Comparison of ENCODE assay signal across 8 cellular contexts in the genomic region with DNA sequence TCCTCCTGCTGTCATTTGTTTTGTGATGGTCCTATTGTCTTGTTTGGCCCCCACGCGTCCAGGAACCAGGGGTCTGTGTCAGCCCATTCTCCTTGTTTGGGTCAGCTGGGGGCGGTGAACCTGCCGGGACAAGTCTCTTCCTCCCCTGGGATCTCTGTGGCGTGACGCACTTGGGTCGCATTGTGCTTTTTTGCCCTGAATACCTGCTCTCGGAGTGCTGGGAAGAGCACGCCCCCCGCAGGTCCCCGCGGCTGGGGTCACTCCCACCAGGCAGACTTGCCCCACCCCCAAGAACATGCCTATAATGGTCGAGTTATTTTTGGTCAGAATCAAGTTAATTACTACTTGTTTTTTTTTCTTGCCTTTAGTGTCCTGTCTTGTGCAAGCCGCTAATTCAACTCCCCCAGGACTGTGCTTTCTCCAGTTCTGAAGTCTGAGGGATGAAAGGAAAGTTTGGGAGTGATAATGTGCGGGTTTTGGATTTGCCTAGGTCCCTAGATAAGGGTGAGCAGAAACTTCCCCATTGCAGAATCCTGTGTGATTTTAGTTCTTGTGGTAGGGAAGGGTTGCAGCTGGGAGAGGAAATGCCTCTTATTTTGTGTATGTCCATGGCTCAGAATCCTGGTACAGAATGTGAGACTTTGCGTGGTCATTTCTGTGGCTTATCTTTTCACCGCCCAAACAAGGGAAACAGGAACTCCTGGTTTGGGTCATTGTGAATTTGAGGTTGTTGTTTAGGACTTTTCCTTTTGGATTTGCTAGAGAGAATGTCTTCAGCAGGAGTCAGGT. TPM values are rescaled to one million over a fixed set of nuclear protein-coding genes. Genes with fewer than 3 reads are reported as not detected.
DNase-seq lines count a peak whose midpoint lies in the region; ATAC-seq and TF ChIP-seq lines count a peak whose summit lies in the region.

No MANE protein-coding gene starts in this region.

- H3K9ac ChIP-seq in liver (ENCODE audit: low read depth in 1 of 2, low read length in 2 of 2), result peak overlapping the region; percentile 76 to 88

- H3K27ac ChIP-seq in RWPE1 (peak overlapping the region; percentile 78), liver (ENCODE audit: low read depth in 1 of 2, low read length in 2 of 2) (peak overlapping the region; percentile 76 to 80), temporal lobe (ENCODE audit: low read depth, low read length) (peak overlapping the region; percentile 91)

- no peak for TF ChIP-seq RAD21 in liver (IDR thresholded peaks at IDR 0.05)

- H3K4me3 Mint-ChIP-seq in chondrocyte (ENCODE audit: unreplicated experiment), result peak overlapping the region; percentile 88

- no peaks in the 10 kb centered on the region for H3K27me3 Mint-ChIP-seq in chondrocyte (ENCODE audit: low read depth)

- H3K4me1 Mint-ChIP-seq in chondrocyte (ENCODE audit: low read depth), result peaks cover 9% of the 10 kb centered on the region

- H3K4me1 ChIP-seq in liver (ENCODE audit: control insufficient read depth in 4 of 4, insufficient read depth in 4 of 4, low read length in 3 of 4), result peaks cover 0 to 16% (median 11%) of the 10 kb centered on the region in 4 donors

- no peaks in the 10 kb centered on the region for H3K9me3 ChIP-seq in liver (ENCODE audit: control insufficient read depth in 4 of 4, low read length in 3 of 4)

- WGBS in liver, result 6% methylated on average over 17 of the region's 17 CpGs

- no peaks in the 10 kb centered on the region for H3K36me3 Mint-ChIP-seq in chondrocyte (ENCODE audit: low read depth)

- ATAC-seq in HG03175 (IDR thresholded peaks at IDR 0.05; ENCODE audit: unreplicated experiment), result peak; percentile 9

- peak overlapping the region; percentile 71 to 95 (median 90) for H3K4me3 ChIP-seq in liver (ENCODE audit: low read depth in 1 of 3, low read length in 3 of 3)

- CTCF ChIA-PET in RWPE1 (lab: Yijun Ruan, JAX), result interaction anchor here (0.5 to 0.7 kb wide), 3 partner anchors 10 to 1155 kb away, joined by 3 to 5 read pairs (median 4); no protein-coding TSS in a partner anchor

- POLR2A ChIA-PET in RWPE1 (lab: Yijun Ruan, JAX; ENCODE audit: low non-redundant PET), result interaction anchor here (0.6 to 0.7 kb wide), 2 partner anchors 12 to 39 kb away, joined by 3 read pairs; no protein-coding TSS in a partner anchor

- peak; percentile 5 for DNase-seq in stimulated activated CD4-positive, alpha-beta T cell treated with anti-CD3 and anti-CD28 coated beads, Interleukin-4, amount 100 ng/mL, for 24 hours
- DNase-seq in stimulated activated CD4-positive, alpha-beta T cell treated with anti-CD3 and anti-CD28 coated beads, Interleukin-4, amount 100 ng/mL, for 1 hour, result no peak
- DNase-seq in RWPE1 (ENCODE audit: low spot score), result peak; percentile 36
- no peak for DNase-seq in chondrocyte (ENCODE audit: low spot score)
- no peak for DNase-seq in NCI-H187 (lab: John Stamatoyannopoulos, UW)

- no peaks in the 10 kb centered on the region for H3K9me3 Mint-ChIP-seq in chondrocyte (ENCODE audit: low read depth)

- H3K27ac Mint-ChIP-seq in chondrocyte (ENCODE audit: unreplicated experiment), result peak overlapping the region; percentile 41

- no peak for TF ChIP-seq CTCF in RWPE1 (conservative IDR thresholded peaks at IDR 0.05; ENCODE audit: low read depth)
- no peak for TF ChIP-seq CTCF in chondrocyte (IDR thresholded peaks at IDR 0.05)
- no peak for TF ChIP-seq CTCF in liver (IDR thresholded peaks at IDR 0.05; ENCODE audit: low read depth, low read length, missing input control)

- H3K27me3 ChIP-seq in liver (ENCODE audit: control insufficient read depth in 4 of 4, insufficient read depth in 4 of 4, low read length in 3 of 4), result no peaks in the 10 kb centered on the region

- peaks cover 0 to 2% (median 0%) of the 10 kb centered on the region in 4 donors for H3K36me3 ChIP-seq in liver (ENCODE audit: control insufficient read depth in 4 of 4, insufficient read depth in 3 of 4, low read depth in 1 of 4, low read length in 3 of 4)

TF ChIP-seq in liver, 16 proteins besides CTCF, POLR2A, EP300 and RAD21:
- TF ChIP-seq NR2F2 (IDR thresholded peaks at IDR 0.05) (no peak), FOXA2 (IDR thresholded peaks at IDR 0.05) (no peak), EGR1 (IDR thresholded peaks at IDR 0.05; ENCODE audit: low read depth in 2 of 2) (no peak), SP1 (IDR thresholded peaks at IDR 0.05) (no peak), RXRA (IDR thresholded peaks at IDR 0.05) (no peak)
- TF ChIP-seq, protein P1, sequence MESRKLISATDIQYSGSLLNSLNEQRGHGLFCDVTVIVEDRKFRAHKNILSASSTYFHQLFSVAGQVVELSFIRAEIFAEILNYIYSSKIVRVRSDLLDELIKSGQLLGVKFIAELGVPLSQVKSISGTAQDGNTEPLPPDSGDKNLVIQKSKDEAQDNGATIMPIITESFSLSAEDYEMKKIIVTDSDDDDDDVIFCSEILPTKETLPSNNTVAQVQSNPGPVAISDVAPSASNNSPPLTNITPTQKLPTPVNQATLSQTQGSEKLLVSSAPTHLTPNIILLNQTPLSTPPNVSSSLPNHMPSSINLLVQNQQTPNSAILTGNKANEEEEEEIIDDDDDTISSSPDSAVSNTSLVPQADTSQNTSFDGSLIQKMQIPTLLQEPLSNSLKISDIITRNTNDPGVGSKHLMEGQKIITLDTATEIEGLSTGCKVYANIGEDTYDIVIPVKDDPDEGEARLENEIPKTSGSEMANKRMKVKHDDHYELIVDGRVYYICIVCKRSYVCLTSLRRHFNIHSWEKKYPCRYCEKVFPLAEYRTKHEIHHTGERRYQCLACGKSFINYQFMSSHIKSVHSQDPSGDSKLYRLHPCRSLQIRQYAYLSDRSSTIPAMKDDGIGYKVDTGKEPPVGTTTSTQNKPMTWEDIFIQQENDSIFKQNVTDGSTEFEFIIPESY (IDR thresholded peaks at IDR 0.05), result no peak
- TF ChIP-seq, protein P2, sequence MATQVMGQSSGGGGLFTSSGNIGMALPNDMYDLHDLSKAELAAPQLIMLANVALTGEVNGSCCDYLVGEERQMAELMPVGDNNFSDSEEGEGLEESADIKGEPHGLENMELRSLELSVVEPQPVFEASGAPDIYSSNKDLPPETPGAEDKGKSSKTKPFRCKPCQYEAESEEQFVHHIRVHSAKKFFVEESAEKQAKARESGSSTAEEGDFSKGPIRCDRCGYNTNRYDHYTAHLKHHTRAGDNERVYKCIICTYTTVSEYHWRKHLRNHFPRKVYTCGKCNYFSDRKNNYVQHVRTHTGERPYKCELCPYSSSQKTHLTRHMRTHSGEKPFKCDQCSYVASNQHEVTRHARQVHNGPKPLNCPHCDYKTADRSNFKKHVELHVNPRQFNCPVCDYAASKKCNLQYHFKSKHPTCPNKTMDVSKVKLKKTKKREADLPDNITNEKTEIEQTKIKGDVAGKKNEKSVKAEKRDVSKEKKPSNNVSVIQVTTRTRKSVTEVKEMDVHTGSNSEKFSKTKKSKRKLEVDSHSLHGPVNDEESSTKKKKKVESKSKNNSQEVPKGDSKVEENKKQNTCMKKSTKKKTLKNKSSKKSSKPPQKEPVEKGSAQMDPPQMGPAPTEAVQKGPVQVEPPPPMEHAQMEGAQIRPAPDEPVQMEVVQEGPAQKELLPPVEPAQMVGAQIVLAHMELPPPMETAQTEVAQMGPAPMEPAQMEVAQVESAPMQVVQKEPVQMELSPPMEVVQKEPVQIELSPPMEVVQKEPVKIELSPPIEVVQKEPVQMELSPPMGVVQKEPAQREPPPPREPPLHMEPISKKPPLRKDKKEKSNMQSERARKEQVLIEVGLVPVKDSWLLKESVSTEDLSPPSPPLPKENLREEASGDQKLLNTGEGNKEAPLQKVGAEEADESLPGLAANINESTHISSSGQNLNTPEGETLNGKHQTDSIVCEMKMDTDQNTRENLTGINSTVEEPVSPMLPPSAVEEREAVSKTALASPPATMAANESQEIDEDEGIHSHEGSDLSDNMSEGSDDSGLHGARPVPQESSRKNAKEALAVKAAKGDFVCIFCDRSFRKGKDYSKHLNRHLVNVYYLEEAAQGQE (IDR thresholded peaks at IDR 0.05), result no peak

RNA-seq across cellular contexts. Expression of a gene that starts 0.8 kb away (rescaled TPM):
- total RNA-seq in chondrocyte (0.48 to 0.79 TPM (median 0.65 TPM) in 3 replicates), liver (1 to 10 TPM; 2.0 to 4.0 TPM), temporal lobe (7.1 TPM)
- 1 to 10 TPM in 1 of 2 donors, under 1 TPM in 1; 0.47 to 1.8 TPM for polyA plus RNA-seq in liver

RNA-seq across cellular contexts. Expression of a gene that starts 29.6 kb away (rescaled TPM):
- total RNA-seq in chondrocyte, result 1,291 to 1,481 TPM (median 1,330 TPM) in 3 replicates
- 1,000 to 10,000 TPM in 1 of 2 donors, 100 to 1,000 TPM in 1; 336 to 1,448 TPM for total RNA-seq in liver
- 100 to 1,000 TPM; 416 to 622 TPM for polyA plus RNA-seq in liver
- total RNA-seq in temporal lobe, result 686 TPM

Comparison
In these comparisons a context has a peak if more than half of its experiments do, and no peak if none do; other contexts are left out.
1. DNase-seq: peak in stimulated activated CD4-positive, alpha-beta T cell treated with anti-CD3 and anti-CD28 coated beads, Interleukin-4, amount 100 ng/mL, for 24 hours (single experiment) and RWPE1 (single experiment); none in stimulated activated CD4-positive, alpha-beta T cell treated with anti-CD3 and anti-CD28 coated beads, Interleukin-4, amount 100 ng/mL, for 1 hour (single experiment), chondrocyte (single experiment) and NCI-H187 (0 of 2).
2. Peak in every context shown above with its lines, with median percentiles within 50 percentile points of each other: H3K27ac ChIP-seq.